ENCODE assay signal across 28 cellular contexts in the genomic region with DNA sequence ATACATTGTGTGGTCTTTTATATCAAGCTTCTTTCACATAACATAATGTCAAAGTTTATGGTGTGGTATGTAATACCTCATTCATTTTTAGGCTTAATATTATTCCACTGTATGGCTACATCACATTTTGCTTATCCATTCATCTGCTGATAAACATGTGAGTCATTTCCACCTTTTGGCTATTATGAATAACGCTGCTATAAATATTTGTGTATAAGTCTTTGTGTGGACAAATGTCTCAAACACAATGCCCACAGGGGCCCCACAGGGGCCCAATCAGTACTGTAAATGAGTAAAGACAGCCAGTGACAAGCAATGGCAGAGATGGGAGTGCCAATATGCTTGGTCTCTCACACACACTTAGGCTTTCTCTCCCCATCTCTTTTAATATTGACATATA. TPM values are rescaled to one million over a fixed set of nuclear protein-coding genes. Genes with fewer than 3 reads are reported as not detected.
A peak's percentile ranks its signal among the peaks of the same experiment; 100 is the strongest.
DNase-seq lines count a peak whose midpoint lies in the region; ATAC-seq, FAIRE-seq and TF ChIP-seq lines count a peak whose summit lies in the region.
"Had no signal": no experiment of that assay in that cellular context is flagged by ENCODE, and none has a peak within 500 bp of the region (broad histone marks: within the 10 kb centered on the region; RNA-seq: fewer than 3 reads in every experiment).

No MANE protein-coding gene starts in this region.

- no peaks in the 10 kb centered on the region for H3K9me3 Mint-ChIP-seq in astrocyte (ENCODE audit: unreplicated experiment)
- H3K9me3 Mint-ChIP-seq in natural killer cell: no peaks in the 10 kb centered on the region
- H3K9me3 Mint-ChIP-seq: activated CD4-positive, alpha-beta T cell treated with anti-CD3 and anti-CD28 coated beads, Interleukin-2, amount 10 ng/mL, durations not matched to agents 7 days and 5 days; activated naive CD8-positive, alpha-beta T cell treated with anti-CD3 and anti-CD28 coated beads, Interleukin-2, amount 10 ng/mL, durations not matched to agents 7 days and 5 days; neural progenitor cell; stimulated activated naive B cell treated with anti-CD40 and anti-IgM and Interleukin-4, amounts not matched to agents 10 μg/mL and 1 μg/mL and 100 μg/mL, for 72 hours had no signal

- H2BK5ac ChIP-seq in IMR-90 (ENCODE audit: low read depth, low read length, poor library complexity, severe bottlenecking): no peak overlapping the region

- H3K27me3 ChIP-seq in IMR-90 (ENCODE audit: control insufficient read depth, insufficient read depth, low read length) (no peaks in the 10 kb centered on the region), astrocyte (ENCODE audit: insufficient read depth, low read length) (no peaks in the 10 kb centered on the region)
- H3K27me3 ChIP-seq: BLaER1 treated with 17β-estradiol and CSF1 and Interleukin-3, amounts not matched to agents 10 nM and 100 nM; body of pancreas; heart right ventricle; MG63; neural progenitor cell; testis had no signal

- H3K36me3 ChIP-seq in IMR-90 (ENCODE audit: control insufficient read depth, insufficient read depth, low read length): peaks cover 8% of the 10 kb centered on the region
- H3K36me3 ChIP-seq in astrocyte (ENCODE audit: insufficient read depth, low read length): peaks cover 7% of the 10 kb centered on the region

- H3K79me2 ChIP-seq in astrocyte (ENCODE audit: insufficient read depth, low read length): no peaks in the 10 kb centered on the region

- H4K5ac ChIP-seq in IMR-90 (ENCODE audit: low read depth, low read length): no peak overlapping the region

- H3K27ac Mint-ChIP-seq in astrocyte (ENCODE audit: unreplicated experiment) (no peak overlapping the region), natural killer cell (no peak overlapping the region)
- H3K27ac Mint-ChIP-seq: activated CD4-positive, alpha-beta T cell treated with anti-CD3 and anti-CD28 coated beads, Interleukin-2, amount 10 ng/mL, durations not matched to agents 7 days and 5 days; activated naive CD8-positive, alpha-beta T cell treated with anti-CD3 and anti-CD28 coated beads, Interleukin-2, amount 10 ng/mL, durations not matched to agents 7 days and 5 days; neural progenitor cell; progenitor cell of endocrine pancreas; stimulated activated naive B cell treated with anti-CD40 and anti-IgM and Interleukin-4, amounts not matched to agents 10 μg/mL and 1 μg/mL and 100 μg/mL, for 72 hours had no signal

- H3K4me3 ChIP-seq in IMR-90 (ENCODE audit: insufficient read depth, low read depth, low read length) (no peak overlapping the region), astrocyte (ENCODE audit: insufficient read depth, low read depth, low read length) (no peak overlapping the region)
- H3K4me3 ChIP-seq: BLaER1 treated with 17β-estradiol and CSF1 and Interleukin-3, amounts not matched to agents 10 nM and 100 nM; body of pancreas; heart right ventricle; left ventricle myocardium inferior; MG63; mucosa of descending colon; neural progenitor cell; skin epidermis; testis had no signal

- DNase-seq in D721Med (ENCODE audit: insufficient read length, low spot score) (no peak), IMR-90 (peak; percentile 18), astrocyte (ENCODE audit: low read depth) (no peak), foreskin melanocyte (peak; percentile 78), mucosa of gallbladder (ENCODE audit: low spot score) (no peak), natural killer cell (no peak), NCI-H2196 treated with DMSO at 0.1 percent for 48 hours (lab: John Stamatoyannopoulos, UW; ENCODE audit: unreplicated experiment) (no peak)
- no peak for DNase-seq in stimulated activated naive CD4-positive, alpha-beta T cell (lab: John Stamatoyannopoulos, UW)
- DNase-seq: activated CD4-positive, alpha-beta T cell treated with anti-CD3 and anti-CD28 coated beads, Interleukin-2, amount 10 ng/mL, durations not matched to agents 7 days and 5 days; activated naive CD8-positive, alpha-beta T cell treated with anti-CD3 and anti-CD28 coated beads, Interleukin-2, amount 10 ng/mL, durations not matched to agents 7 days and 5 days; body of pancreas; heart right ventricle; left ventricle myocardium inferior; MG63; mucosa of descending colon; NCI-H146; NCI-H2171 treated with DMSO at 0.1 percent for 48 hours; NCI-H748 treated with DMSO at 0.1 percent for 48 hours; SHP77; stimulated activated CD4-positive, alpha-beta T cell treated with anti-CD3 and anti-CD28 coated beads, Interleukin-2, amount 100 ng/mL, for 24 hours; stimulated activated naive B cell treated with anti-CD40 and anti-IgM and Interleukin-4, amounts not matched to agents 10 μg/mL and 1 μg/mL and 100 μg/mL, for 72 hours; T-helper 1 cell; testis had no signal

- POLR2A ChIA-PET in IMR-90 (lab: Charles Lee; ENCODE audit: unreplicated experiment): no interaction called here

- no peaks in the 10 kb centered on the region for H3K27me3 Mint-ChIP-seq in astrocyte (ENCODE audit: low read depth, unreplicated experiment)
- H3K27me3 Mint-ChIP-seq in natural killer cell (ENCODE audit: low read depth in 2 of 2): no peaks in the 10 kb centered on the region
- H3K27me3 Mint-ChIP-seq: activated CD4-positive, alpha-beta T cell treated with anti-CD3 and anti-CD28 coated beads, Interleukin-2, amount 10 ng/mL, durations not matched to agents 7 days and 5 days; activated naive CD8-positive, alpha-beta T cell treated with anti-CD3 and anti-CD28 coated beads, Interleukin-2, amount 10 ng/mL, durations not matched to agents 7 days and 5 days; progenitor cell of endocrine pancreas; stimulated activated naive B cell treated with anti-CD40 and anti-IgM and Interleukin-4, amounts not matched to agents 10 μg/mL and 1 μg/mL and 100 μg/mL, for 72 hours had no signal

- no peak for TF ChIP-seq CTCF in D721Med (IDR thresholded peaks at IDR 0.05; ENCODE audit: insufficient read depth, missing control alignments)
- no peak for TF ChIP-seq CTCF in IMR-90 (conservative IDR thresholded peaks at IDR 0.05; ENCODE audit: low read depth, low read length)
- no peak for TF ChIP-seq CTCF in astrocyte (IDR thresholded peaks at IDR 0.05; ENCODE audit: insufficient read depth, low read depth, low read length)
- no peak for TF ChIP-seq CTCF in natural killer cell (IDR thresholded peaks at IDR 0.05)

- H3K4me1 ChIP-seq in IMR-90 (ENCODE audit: control insufficient read depth, insufficient read depth, low read length) (no peaks in the 10 kb centered on the region), astrocyte (ENCODE audit: insufficient read depth, low read length) (peaks cover 4% of the 10 kb centered on the region)
- H3K4me1 ChIP-seq: body of pancreas, left ventricle myocardium inferior, neural progenitor cell, testis had no signal

- H3K4ac ChIP-seq in IMR-90 (ENCODE audit: low read depth, low read length): no peak overlapping the region

- dilution Hi-C loops in IMR-90 (cut with HindIII; ENCODE audit: low sequenced_read_pairs, unreplicated experiment): no loop called here

- no peak overlapping the region for H2AK5ac ChIP-seq in IMR-90 (ENCODE audit: low read depth, low read length)

- H3K27ac ChIP-seq in IMR-90 (ENCODE audit: insufficient read depth, low read length) (no peak overlapping the region), astrocyte (ENCODE audit: low read depth, low read length) (no peak overlapping the region)
- H3K27ac ChIP-seq: BLaER1 treated with 17β-estradiol and CSF1 and Interleukin-3, amounts not matched to agents 10 nM and 100 nM; body of pancreas; heart right ventricle; left ventricle myocardium inferior; neural progenitor cell; skin epidermis; testis had no signal

- no CpG with 5 or more reads among the region's 1 CpG for WGBS in IMR-90 (ENCODE audit: extremely low coverage in 2 of 2, insufficient read length in 1 of 2), 2 experiments

- TF ChIP-seq RAD21 in IMR-90 (IDR thresholded peaks at IDR 0.05; ENCODE audit: low read length): no peak

- in situ Hi-C loops in IMR-90 (cut with MboI; ENCODE audit: low sequenced_read_pairs): no loop called here

- no peak overlapping the region for H2BK20ac ChIP-seq in IMR-90 (ENCODE audit: low read depth, low read length)

- no peak overlapping the region for H3K4me3 Mint-ChIP-seq in astrocyte (ENCODE audit: unreplicated experiment)
- no peak overlapping the region for H3K4me3 Mint-ChIP-seq in natural killer cell
- H3K4me3 Mint-ChIP-seq: activated CD4-positive, alpha-beta T cell treated with anti-CD3 and anti-CD28 coated beads, Interleukin-2, amount 10 ng/mL, durations not matched to agents 7 days and 5 days; activated naive CD8-positive, alpha-beta T cell treated with anti-CD3 and anti-CD28 coated beads, Interleukin-2, amount 10 ng/mL, durations not matched to agents 7 days and 5 days; neural progenitor cell; stimulated activated naive B cell treated with anti-CD40 and anti-IgM and Interleukin-4, amounts not matched to agents 10 μg/mL and 1 μg/mL and 100 μg/mL, for 72 hours had no signal

- H3K9ac ChIP-seq in IMR-90 (ENCODE audit: low read depth, low read length) (no peak overlapping the region), astrocyte (ENCODE audit: low read length) (no peak overlapping the region)
- H3K9ac ChIP-seq: BLaER1 treated with 17β-estradiol and CSF1 and Interleukin-3, amounts not matched to agents 10 nM and 100 nM; neural progenitor cell had no signal

- H2AFZ ChIP-seq in IMR-90 (replicated peaks; ENCODE audit: low read length, poor library complexity) (no peak overlapping the region), astrocyte (ENCODE audit: low read depth, low read length) (no peak overlapping the region)
- H2AFZ ChIP-seq: neural progenitor cell had no signal

- no peak for TF ChIP-seq POLR2A in IMR-90 (IDR thresholded peaks at IDR 0.05; ENCODE audit: low read depth, low read length)

- H4K20me1 ChIP-seq in IMR-90 (ENCODE audit: insufficient read depth, low read length) (no peaks in the 10 kb centered on the region), astrocyte (ENCODE audit: insufficient read depth, low read length) (no peaks in the 10 kb centered on the region)
- H4K20me1 ChIP-seq: BLaER1 treated with 17β-estradiol and CSF1 and Interleukin-3, amounts not matched to agents 10 nM and 100 nM had no signal

- ATAC-seq in IMR-90 (ENCODE audit: low read depth): peak; percentile 17; the same call in 1 of the 2 replicates
- ATAC-seq in natural killer cell: no peak
- ATAC-seq: body of pancreas; mucosa of descending colon; stimulated activated naive B cell treated with anti-CD40 and anti-IgM and Interleukin-4, amounts not matched to agents 10 μg/mL and 1 μg/mL and 100 μg/mL, for 72 hours had no signal

- no peaks in the 10 kb centered on the region for H3K9me1 ChIP-seq in IMR-90 (ENCODE audit: insufficient read depth, low read length)

- no peak overlapping the region for H4K8ac ChIP-seq in IMR-90 (ENCODE audit: low read depth in 2 of 2, low read length in 2 of 2)

- H3K4me1 Mint-ChIP-seq in astrocyte (ENCODE audit: low read depth, unreplicated experiment): no peaks in the 10 kb centered on the region
- H3K4me1 Mint-ChIP-seq in natural killer cell: peaks cover 0 to 7% of the 10 kb centered on the region in 2 donors
- H3K4me1 Mint-ChIP-seq: activated naive CD8-positive, alpha-beta T cell treated with anti-CD3 and anti-CD28 coated beads, Interleukin-2, amount 10 ng/mL, durations not matched to agents 7 days and 5 days; neural progenitor cell; stimulated activated naive B cell treated with anti-CD40 and anti-IgM and Interleukin-4, amounts not matched to agents 10 μg/mL and 1 μg/mL and 100 μg/mL, for 72 hours had no signal

- H3K14ac ChIP-seq in IMR-90 (replicated peaks; ENCODE audit: low read depth, low read length): no peak overlapping the region

- no peaks in the 10 kb centered on the region for H3K9me3 ChIP-seq in IMR-90 (ENCODE audit: control insufficient read depth, insufficient read depth, low read length)
- no peaks in the 10 kb centered on the region for H3K9me3 ChIP-seq in astrocyte (ENCODE audit: insufficient read depth, low read depth, low read length)
- H3K9me3 ChIP-seq: BLaER1 treated with 17β-estradiol and CSF1 and Interleukin-3, amounts not matched to agents 10 nM and 100 nM; body of pancreas; heart right ventricle; left ventricle myocardium inferior; MG63; mucosa of descending colon; testis had no signal

- no peak overlapping the region for H2BK15ac ChIP-seq in IMR-90 (ENCODE audit: low read depth, low read length)

- no peak overlapping the region for H2AK9ac ChIP-seq in IMR-90 (replicated peaks; ENCODE audit: low read depth, low read length, poor library complexity)

- H3K18ac ChIP-seq in IMR-90 (ENCODE audit: low read depth, low read length): no peak overlapping the region

- CTCF ChIA-PET in IMR-90 (lab: Yijun Ruan, JAX): no interaction called here

- H3K36me3 Mint-ChIP-seq in astrocyte (ENCODE audit: low read depth, unreplicated experiment) (no peaks in the 10 kb centered on the region), natural killer cell (peaks cover 6% of the 10 kb centered on the region)

- no peak overlapping the region for H3K56ac ChIP-seq in IMR-90 (ENCODE audit: extremely low read depth, insufficient read depth, low read length)

- H3K23ac ChIP-seq in IMR-90 (ENCODE audit: low read depth, low read length): no peak overlapping the region

- no peak overlapping the region for H2BK120ac ChIP-seq in IMR-90 (ENCODE audit: low read depth, low read length)

- H3K4me2 ChIP-seq in IMR-90 (ENCODE audit: low read depth, low read length): no peak overlapping the region
- H3K4me2 ChIP-seq in astrocyte (ENCODE audit: low read length): no peak overlapping the region
- H3K4me2 ChIP-seq: neural progenitor cell had no signal

- FAIRE-seq in D721Med (lab: Jason Lieb, UNC) (peak; percentile 58), astrocyte (lab: Jason Lieb, UNC) (peak; percentile 29)
- FAIRE-seq: H1 had no signal

- H3K79me1 ChIP-seq in IMR-90 (ENCODE audit: low read depth in 1 of 2, low read length in 2 of 2): no peaks in the 10 kb centered on the region

- no peak overlapping the region for H4K91ac ChIP-seq in IMR-90 (ENCODE audit: insufficient read depth, low read depth, low read length)

- intact Hi-C loops in IMR-90 (cut with micrococcal nuclease): loop anchor here (10.0 kb wide), 1 partner anchor 202 kb away; the partner anchor contains the start of gene ATP2C1
- intact Hi-C loops in natural killer cell (cut with micrococcal nuclease): no loop called here

- BruUV-seq in IMR-90 (replicated peaks; lab: Mats Ljungman, UMichigan): no TSS peak

RNA-seq across cellular contexts. Expression of gene PIK3R4, which starts 54.2 kb away (rescaled TPM):
- total RNA-seq in IMR-90 (2012; rRNA removed) (24.7 and 27.2 TPM in 2 replicates), astrocyte (22.2 and 26.4 TPM in 2 replicates), mucosa of gallbladder (27.7 TPM), natural killer cell (10 to 100 TPM; 14.3 to 20.8 (median 17.0) TPM)
- polyA plus RNA-seq in IMR-90 (2012; rRNA removed): 19.7 and 20.1 TPM in 2 replicates
- 6.4 and 6.8 TPM in 2 replicates for polyA plus RNA-seq in IMR-90 (2012; cell fraction: cytosol; rRNA removed)
- 11.1 and 17.0 TPM in 2 replicates for polyA plus RNA-seq in IMR-90 (2012; cell fraction: nucleus; rRNA removed; ENCODE audit: low replicate concordance)

Comparison
In these comparisons a context has a peak if more than half of its experiments do, and no peak if none do; other contexts are left out.
1. DNase-seq: peak in IMR-90 (single experiment) and foreskin melanocyte (single experiment); none in D721Med (single experiment), astrocyte (single experiment), stimulated activated naive CD4-positive, alpha-beta T cell (0 of 6), mucosa of gallbladder (single experiment), natural killer cell (single experiment) and NCI-H2196 treated with DMSO at 0.1 percent for 48 hours (single experiment).